Comparison of ENCODE assay signal across 18 cellular contexts in the genomic region with DNA sequence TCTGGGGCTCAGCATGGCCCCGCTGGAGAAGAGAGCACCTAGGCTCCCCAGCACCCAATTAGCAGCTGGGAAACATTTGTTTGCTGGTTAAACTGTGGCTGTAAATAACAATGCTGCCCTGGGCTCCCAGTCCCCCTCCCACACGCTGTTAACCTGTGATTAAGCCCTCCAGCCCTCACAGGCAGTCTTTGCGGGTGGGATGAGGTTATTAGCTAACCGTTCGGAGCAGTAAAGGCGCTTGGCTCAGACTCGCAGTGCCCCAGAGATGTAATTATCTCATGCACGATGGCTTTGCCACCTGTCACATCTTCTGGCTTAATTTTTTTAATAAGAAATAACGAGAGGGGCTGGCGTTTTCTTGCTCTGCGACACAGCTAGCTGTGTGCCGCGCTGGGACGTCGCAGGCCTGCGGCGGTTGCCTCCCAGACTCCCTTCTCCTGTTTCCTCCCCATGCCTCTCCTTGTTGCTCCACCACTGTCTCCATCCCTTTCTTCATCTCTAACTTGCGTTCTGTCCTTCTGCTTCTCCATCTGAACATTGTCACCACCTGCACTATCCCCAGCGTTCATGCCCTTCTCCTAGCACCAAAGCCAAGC.
A peak's percentile ranks its signal among the peaks of the same experiment; 100 is the strongest.
DNase-seq lines count a peak whose midpoint lies in the region; ATAC-seq and TF ChIP-seq lines count a peak whose summit lies in the region.
"Had no signal": no experiment of that assay in that cellular context is flagged by ENCODE, and none has a peak within 500 bp of the region (broad histone marks: within the 10 kb centered on the region; RNA-seq: fewer than 3 reads in every experiment).

No MANE protein-coding gene starts in this region.

- no peaks in the 10 kb centered on the region for H3K9me3 ChIP-seq in right cardiac atrium (ENCODE audit: control insufficient read depth, low read length)
- H3K9me3 ChIP-seq: upper lobe of left lung had no signal

- WGBS in right cardiac atrium = 90% methylated on average over 19 of the region's 19 CpGs

- H3K4me1 ChIP-seq in right cardiac atrium (ENCODE audit: control insufficient read depth, insufficient read depth, low read length) = no peaks in the 10 kb centered on the region
- H3K4me1 ChIP-seq: upper lobe of left lung had no signal

- peak; percentile 44 for DNase-seq in Right ventricle myocardium inferior (ENCODE audit: missing footprints)
- no peak for DNase-seq in right cardiac atrium
- DNase-seq in NCI-H2171 (lab: John Stamatoyannopoulos, UW) = peak; percentile 97
- no peak for DNase-seq in activated T-helper 2 cell treated with anti-CD3 and anti-CD28 coated beads, Interferon-gamma antibody, Interleukin-2, Interleukin-4, amounts not matched to agents 10 μg/mL and 5 μg/mL and 100 μg/mL, durations not matched to agents 14 hours and 24 hours and 36 hours (ENCODE audit: low spot score)
- DNase-seq in posterior cingulate gyrus = no peak
- DNase-seq: activated B cell treated with CpG ODN at 0.5 μM for 24 hours; activated CD4-positive, alpha-beta memory T cell treated with anti-CD3 and anti-CD28 coated beads, Interleukin-2, amount 10 ng/mL, durations not matched to agents 7 days and 5 days; activated naive CD4-positive, alpha-beta T cell treated with Interleukin-2 at 50 U/mL for 16 hours; amygdala; NCI-H2029 had no signal

- TF ChIP-seq CTCF in brain (conservative IDR thresholded peaks at IDR 0.05) = no peak

- peaks cover 33% of the 10 kb centered on the region for H3K4me1 Mint-ChIP-seq in brain
- no peaks in the 10 kb centered on the region for H3K4me1 Mint-ChIP-seq in activated T-helper 2 cell treated with anti-CD3 and anti-CD28 coated beads, Interferon-gamma antibody, Interleukin-2, Interleukin-4, amounts not matched to agents 10 μg/mL and 5 μg/mL and 100 μg/mL, durations not matched to agents 14 hours and 24 hours and 36 hours (ENCODE audit: low read depth)

- intact Hi-C loops in Right ventricle myocardium inferior (cut with DNase I) (no loop called here), right cardiac atrium (cut with DNase I) (no loop called here), posterior cingulate gyrus (cut with DNase I) (no loop called here)
- intact Hi-C loops in activated T-helper 2 cell treated with anti-CD3 and anti-CD28 coated beads, Interferon-gamma antibody, Interleukin-2, Interleukin-4, amounts not matched to agents 10 μg/mL and 5 μg/mL and 100 μg/mL, durations not matched to agents 14 hours and 24 hours and 36 hours (cut with micrococcal nuclease) = no loop called here

- H3K9me3 Mint-ChIP-seq in brain = no peaks in the 10 kb centered on the region
- no peaks in the 10 kb centered on the region for H3K9me3 Mint-ChIP-seq in activated T-helper 2 cell treated with anti-CD3 and anti-CD28 coated beads, Interferon-gamma antibody, Interleukin-2, Interleukin-4, amounts not matched to agents 10 μg/mL and 5 μg/mL and 100 μg/mL, durations not matched to agents 14 hours and 24 hours and 36 hours
- H3K9me3 Mint-ChIP-seq: activated B cell treated with CpG ODN at 0.5 μM for 24 hours; activated CD4-positive, alpha-beta memory T cell treated with anti-CD3 and anti-CD28 coated beads, Interleukin-2, amount 10 ng/mL, durations not matched to agents 7 days and 5 days; IgD-negative memory B cell had no signal

- peaks cover 20% of the 10 kb centered on the region for H3K36me3 Mint-ChIP-seq in brain
- no peaks in the 10 kb centered on the region for H3K36me3 Mint-ChIP-seq in activated T-helper 2 cell treated with anti-CD3 and anti-CD28 coated beads, Interferon-gamma antibody, Interleukin-2, Interleukin-4, amounts not matched to agents 10 μg/mL and 5 μg/mL and 100 μg/mL, durations not matched to agents 14 hours and 24 hours and 36 hours (ENCODE audit: low read depth)
- H3K36me3 Mint-ChIP-seq: IgD-negative memory B cell had no signal

- H3K27me3 Mint-ChIP-seq in brain = peaks cover 5% of the 10 kb centered on the region
- peaks cover 5% of the 10 kb centered on the region for H3K27me3 Mint-ChIP-seq in activated T-helper 2 cell treated with anti-CD3 and anti-CD28 coated beads, Interferon-gamma antibody, Interleukin-2, Interleukin-4, amounts not matched to agents 10 μg/mL and 5 μg/mL and 100 μg/mL, durations not matched to agents 14 hours and 24 hours and 36 hours (ENCODE audit: low read depth)
- H3K27me3 Mint-ChIP-seq: activated B cell treated with CpG ODN at 0.5 μM for 24 hours, IgD-negative memory B cell had no signal

- no peak overlapping the region for H3K27ac ChIP-seq in right cardiac atrium (ENCODE audit: low read length)
- H3K27ac ChIP-seq: cardiac muscle cell, upper lobe of left lung had no signal

- ATAC-seq in Right ventricle myocardium inferior = no peak
- ATAC-seq in right cardiac atrium = no peak
- no peak for ATAC-seq in HG02571 (IDR thresholded peaks at IDR 0.05; ENCODE audit: unreplicated experiment)
- ATAC-seq in HG02623 (IDR thresholded peaks at IDR 0.05; ENCODE audit: unreplicated experiment) = no peak
- ATAC-seq: SK-N-SH treated with all-trans-retinoic acid at 6 μM for 48 hours had no signal

- no peaks in the 10 kb centered on the region for H3K27me3 ChIP-seq in right cardiac atrium (ENCODE audit: control insufficient read depth, insufficient read depth)
- H3K27me3 ChIP-seq: cardiac muscle cell, dorsolateral prefrontal cortex, upper lobe of left lung had no signal

- H3K27ac Mint-ChIP-seq in brain = peak overlapping the region in 3 of 5 experiments; percentile 1 to 76 (median 67)
- no peak overlapping the region for H3K27ac Mint-ChIP-seq in activated T-helper 2 cell treated with anti-CD3 and anti-CD28 coated beads, Interferon-gamma antibody, Interleukin-2, Interleukin-4, amounts not matched to agents 10 μg/mL and 5 μg/mL and 100 μg/mL, durations not matched to agents 14 hours and 24 hours and 36 hours
- H3K27ac Mint-ChIP-seq: activated B cell treated with CpG ODN at 0.5 μM for 24 hours; activated CD4-positive, alpha-beta memory T cell treated with anti-CD3 and anti-CD28 coated beads, Interleukin-2, amount 10 ng/mL, durations not matched to agents 7 days and 5 days; IgD-negative memory B cell had no signal

- no peak overlapping the region for H3K4me3 ChIP-seq in right cardiac atrium (ENCODE audit: low read length)
- H3K4me3 ChIP-seq: cardiac muscle cell, dorsolateral prefrontal cortex, upper lobe of left lung had no signal

- H3K4me3 Mint-ChIP-seq in brain = no peak overlapping the region
- no peak overlapping the region for H3K4me3 Mint-ChIP-seq in activated T-helper 2 cell treated with anti-CD3 and anti-CD28 coated beads, Interferon-gamma antibody, Interleukin-2, Interleukin-4, amounts not matched to agents 10 μg/mL and 5 μg/mL and 100 μg/mL, durations not matched to agents 14 hours and 24 hours and 36 hours (ENCODE audit: low read depth)
- H3K4me3 Mint-ChIP-seq: activated B cell treated with CpG ODN at 0.5 μM for 24 hours; activated CD4-positive, alpha-beta memory T cell treated with anti-CD3 and anti-CD28 coated beads, Interleukin-2, amount 10 ng/mL, durations not matched to agents 7 days and 5 days; IgD-negative memory B cell had no signal

Comparison
In these comparisons a context has a peak if more than half of its experiments do, and no peak if none do; other contexts are left out.
1. DNase-seq: peak in Right ventricle myocardium inferior (single experiment) and NCI-H2171 (single experiment); none in right cardiac atrium (0 of 3), activated T-helper 2 cell treated with anti-CD3 and anti-CD28 coated beads, Interferon-gamma antibody, Interleukin-2, Interleukin-4, amounts not matched to agents 10 μg/mL and 5 μg/mL and 100 μg/mL, durations not matched to agents 14 hours and 24 hours and 36 hours (single experiment) and posterior cingulate gyrus (0 of 10).